32 cellular contexts compared by ENCODE assay signal in the genomic region with DNA sequence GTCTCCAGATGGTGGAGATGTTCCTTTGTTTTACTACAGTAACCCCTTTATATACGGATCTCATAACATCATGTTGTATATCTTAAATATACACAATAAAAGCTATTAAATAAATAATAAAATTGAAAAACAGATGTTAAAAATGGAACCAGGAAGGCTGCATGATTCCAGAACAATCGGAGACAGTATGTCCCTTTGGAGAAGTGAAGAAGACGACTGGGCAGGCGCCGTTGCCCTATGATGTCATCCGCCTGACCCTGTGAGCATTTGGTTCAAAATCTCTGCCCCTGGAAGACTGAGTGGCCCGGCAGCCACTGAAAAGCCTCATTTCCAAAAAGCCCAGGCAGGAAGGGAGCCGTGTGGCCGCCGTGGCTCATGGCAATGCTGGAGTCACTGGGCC. TPM values are rescaled to one million over a fixed set of nuclear protein-coding genes. Genes with fewer than 3 reads are reported as not detected.
"Had no signal": no experiment of that assay in that cellular context is flagged by ENCODE, and none has a peak within 500 bp of the region (broad histone marks: within the 10 kb centered on the region; RNA-seq: fewer than 3 reads in every experiment).

No MANE protein-coding gene starts in this region.

- H3K4me3 Mint-ChIP-seq: activated B cell treated with CpG ODN at 0.5 μM for 24 hours; activated CD4-positive, alpha-beta memory T cell treated with anti-CD3 and anti-CD28 coated beads for 36 hours; activated naive CD4-positive, alpha-beta T cell treated with anti-CD3 and anti-CD28 coated beads for 36 hours; activated T-cell treated with anti-CD3 and anti-CD28 coated beads, Interleukin-2, amount 50 U/mL, for 4 hours; activated T-helper 1 cell treated with anti-CD3 and anti-CD28 coated beads, Interleukin-12 subunit alpha, Interleukin-12 subunit beta, Interleukin-2, Interleukin-4 antibody, amounts not matched to agents 30 ng/mL and 10 ng/mL and 1 ng/mL, durations not matched to agents 14 hours and 24 hours and 36 hours; T-helper 1 cell treated with Interleukin-12 subunit alpha and Interleukin-12 subunit beta and Interleukin-4 antibody, amounts not matched to agents 30 μg/mL and 1 μg/mL, for 36 hours; T-helper 2 cell treated with Interferon-gamma antibody and Interleukin-4, amounts not matched to agents 5 μg/mL and 100 μg/mL, for 36 hours had no signal

- H3K36me3 ChIP-seq: adrenal gland, breast epithelium, Peyer's patch, SJSA1 had no signal

- ATAC-seq: activated naive CD4-positive, alpha-beta T cell treated with anti-CD3 and anti-CD28 coated beads, Interleukin-2, amount 50 U/mL, for 72 hours; activated T-cell treated with anti-CD3 and anti-CD28 coated beads, Interleukin-2, amount 50 U/mL, for 4 hours; body of pancreas; K562; PC-3 had no signal

- H3K27ac Mint-ChIP-seq: activated B cell treated with CpG ODN at 0.5 μM for 24 hours; activated CD4-positive, alpha-beta memory T cell treated with anti-CD3 and anti-CD28 coated beads for 36 hours; activated naive CD4-positive, alpha-beta T cell treated with anti-CD3 and anti-CD28 coated beads for 36 hours; activated naive CD4-positive, alpha-beta T cell treated with anti-CD3 and anti-CD28 coated beads, Interleukin-2, amount 50 U/mL, for 72 hours; activated T-helper 1 cell treated with anti-CD3 and anti-CD28 coated beads, Interleukin-12 subunit alpha, Interleukin-12 subunit beta, Interleukin-2, Interleukin-4 antibody, amounts not matched to agents 30 ng/mL and 10 ng/mL and 1 ng/mL, durations not matched to agents 14 hours and 24 hours and 36 hours; T-helper 1 cell treated with Interleukin-12 subunit alpha and Interleukin-12 subunit beta and Interleukin-4 antibody, amounts not matched to agents 30 μg/mL and 1 μg/mL, for 36 hours; T-helper 2 cell treated with Interferon-gamma antibody and Interleukin-4, amounts not matched to agents 5 μg/mL and 100 μg/mL, for 36 hours had no signal

- H3K4me3 ChIP-seq: adrenal gland, body of pancreas, breast epithelium, K562, Peyer's patch, SJSA1 had no signal

- H3K9me3 ChIP-seq: adrenal gland, body of pancreas, Peyer's patch, SJSA1, SK-N-SH had no signal

- H3K4me1 Mint-ChIP-seq: activated B cell treated with CpG ODN at 0.5 μM for 24 hours had no signal

- DNase-seq: activated B cell treated with CpG ODN at 0.5 μM for 24 hours; activated CD4-positive, alpha-beta memory T cell treated with anti-CD3 and anti-CD28 coated beads for 36 hours; activated CD4-positive, alpha-beta T cell treated with anti-CD3 and anti-CD28 coated beads for 4 hours; activated CD4-positive, alpha-beta T cell treated with anti-CD3 and anti-CD28 coated beads, Interleukin-2, amount 50 U/mL, for 1 hour; activated CD4-positive, CD25-positive, alpha-beta regulatory T cell treated with anti-CD3 and anti-CD28 coated beads, Interleukin-2, amount 50 U/mL, for 72 hours; activated CD8-positive, alpha-beta memory T cell treated with anti-CD3 and anti-CD28 coated beads, Interleukin-2, amount 50 U/mL, for 4 hours; activated gamma-delta T cell treated with Interleukin-2 at 50 U/mL for 16 hours; activated naive CD4-positive, alpha-beta T cell treated with anti-CD3 and anti-CD28 coated beads for 36 hours; activated T-cell treated with anti-CD3 and anti-CD28 coated beads for 4 hours; activated T-cell treated with anti-CD3 and anti-CD28 coated beads, Interleukin-2, amount 50 U/mL, for 4 hours; adrenal gland; body of pancreas; NCI-H1105; NCI-H1417 treated with DMSO at 0.1 percent for 48 hours; NCI-H1930; NCI-H2081 treated with DMSO at 0.1 percent for 48 hours; NCI-H510A; NCI-H69; PC-3; Peyer's patch; RPMI8226; SHP77 treated with DMSO at 0.1 percent for 48 hours had no signal

- H3K27me3 ChIP-seq: body of pancreas, breast epithelium, Peyer's patch, SJSA1 had no signal

- H3K36me3 Mint-ChIP-seq: activated CD4-positive, alpha-beta memory T cell treated with anti-CD3 and anti-CD28 coated beads for 36 hours; activated naive CD4-positive, alpha-beta T cell treated with anti-CD3 and anti-CD28 coated beads, Interleukin-2, amount 50 U/mL, for 72 hours had no signal

- H3K9me3 Mint-ChIP-seq: activated B cell treated with CpG ODN at 0.5 μM for 24 hours; activated CD4-positive, alpha-beta memory T cell treated with anti-CD3 and anti-CD28 coated beads for 36 hours; activated naive CD4-positive, alpha-beta T cell treated with anti-CD3 and anti-CD28 coated beads for 36 hours; activated naive CD4-positive, alpha-beta T cell treated with anti-CD3 and anti-CD28 coated beads, Interleukin-2, amount 50 U/mL, for 72 hours; activated T-cell treated with anti-CD3 and anti-CD28 coated beads, Interleukin-2, amount 50 U/mL, for 4 hours; activated T-helper 1 cell treated with anti-CD3 and anti-CD28 coated beads, Interleukin-12 subunit alpha, Interleukin-12 subunit beta, Interleukin-2, Interleukin-4 antibody, amounts not matched to agents 30 ng/mL and 10 ng/mL and 1 ng/mL, durations not matched to agents 14 hours and 24 hours and 36 hours; T-helper 1 cell treated with Interleukin-12 subunit alpha and Interleukin-12 subunit beta and Interleukin-4 antibody, amounts not matched to agents 30 μg/mL and 1 μg/mL, for 36 hours; T-helper 2 cell treated with Interferon-gamma antibody and Interleukin-4, amounts not matched to agents 5 μg/mL and 100 μg/mL, for 36 hours had no signal

- H3K4me1 ChIP-seq: adrenal gland, body of pancreas, breast epithelium, Peyer's patch, SJSA1 had no signal

- H3K4me2 ChIP-seq: SK-N-SH had no signal

- H3K27ac ChIP-seq: adrenal gland, body of pancreas, breast epithelium, Peyer's patch, SJSA1 had no signal

RNA-seq across cellular contexts. Expression of a gene that starts 30.8 kb away (rescaled TPM):
- total RNA-seq: activated B cell treated with CpG ODN at 0.5 μM for 24 hours; activated naive CD4-positive, alpha-beta T cell treated with anti-CD3 and anti-CD28 coated beads for 36 hours; activated naive CD4-positive, alpha-beta T cell treated with anti-CD3 and anti-CD28 coated beads, Interleukin-2, amount 50 U/mL, for 72 hours; activated T-cell treated with anti-CD3 and anti-CD28 coated beads, Interleukin-2, amount 50 U/mL, for 4 hours; activated T-helper 1 cell treated with anti-CD3 and anti-CD28 coated beads, Interleukin-12 subunit alpha, Interleukin-12 subunit beta, Interleukin-2, Interleukin-4 antibody, amounts not matched to agents 30 ng/mL and 10 ng/mL and 1 ng/mL, durations not matched to agents 14 hours and 24 hours and 36 hours; cardiac septum; K562; MCF 10A; PC-3 had no signal
